Comparison of ENCODE assay signal across 11 cellular contexts in the genomic region with DNA sequence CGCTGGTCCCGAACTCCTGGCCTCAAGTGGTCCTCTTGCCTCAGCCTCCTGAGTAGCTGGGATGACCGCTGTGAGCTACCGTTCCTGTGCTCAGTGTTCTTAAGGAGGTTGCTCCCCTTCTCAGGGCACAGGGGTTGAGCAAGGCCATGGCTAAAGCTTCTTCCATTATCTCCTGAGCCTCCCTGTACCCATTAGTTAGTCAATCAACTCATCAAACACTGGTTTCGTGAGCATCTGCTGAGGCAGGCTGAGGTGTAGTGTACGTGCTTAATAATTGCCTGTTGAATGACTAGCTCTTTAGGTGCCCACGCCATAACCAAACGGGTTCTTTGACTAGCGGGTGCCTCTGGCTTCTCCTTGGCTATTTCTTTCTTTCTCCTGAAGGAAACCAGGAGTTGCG. TPM values are rescaled to one million over a fixed set of nuclear protein-coding genes. Genes with fewer than 3 reads are reported as not detected.
DNase-seq lines count a peak whose midpoint lies in the region; ATAC-seq and TF ChIP-seq lines count a peak whose summit lies in the region.
"Had no signal": no experiment of that assay in that cellular context is flagged by ENCODE, and none has a peak within 500 bp of the region (broad histone marks: within the 10 kb centered on the region; RNA-seq: fewer than 3 reads in every experiment).

No MANE protein-coding gene starts in this region.

- ATAC-seq in gastroesophageal sphincter = no peak
- no peak for ATAC-seq in HG03095 (IDR thresholded peaks at IDR 0.05; ENCODE audit: unreplicated experiment)
- no peak for ATAC-seq in HG03196 (IDR thresholded peaks at IDR 0.05; ENCODE audit: unreplicated experiment)
- no peak for ATAC-seq in HG03175 (IDR thresholded peaks at IDR 0.05; ENCODE audit: unreplicated experiment)

- no peaks in the 10 kb centered on the region for H3K36me3 Mint-ChIP-seq in Caco-2 (ENCODE audit: insufficient read depth, unreplicated experiment)
- H3K36me3 Mint-ChIP-seq: CD8-positive, alpha-beta memory T cell had no signal

- H3K9me3 Mint-ChIP-seq in Caco-2 (ENCODE audit: unreplicated experiment) = no peaks in the 10 kb centered on the region
- H3K9me3 Mint-ChIP-seq: CD8-positive, alpha-beta memory T cell had no signal

- no TSS peak for BruUV-seq in Caco-2 (replicated peaks; lab: Mats Ljungman, UMichigan)

- peaks cover 20% of the 10 kb centered on the region for H3K4me1 Mint-ChIP-seq in Caco-2 (ENCODE audit: low read depth, unreplicated experiment)

- TF ChIP-seq EP300 in gastroesophageal sphincter (IDR thresholded peaks at IDR 0.05) (no peak), sigmoid colon (IDR thresholded peaks at IDR 0.05) (no peak)

- peaks cover 31% of the 10 kb centered on the region for H3K4me1 ChIP-seq in Caco-2
- peaks cover 83% of the 10 kb centered on the region for H3K4me1 ChIP-seq in SJSA1 (replicated peaks)
- H3K4me1 ChIP-seq in gastroesophageal sphincter = peaks cover 0 to 73% (median 38%) of the 10 kb centered on the region in 3 donors
- peaks cover 0 to 67% (median 55%) of the 10 kb centered on the region in 4 donors for H3K4me1 ChIP-seq in sigmoid colon
- peaks cover 9% of the 10 kb centered on the region; the same call in 1 of the 2 replicates for H3K4me1 ChIP-seq in MM.1S (ENCODE audit: low read length)

- 43% methylated on average over 5 of the region's 10 CpGs; no CpG with 5 or more reads in 1 of the 2 donors for WGBS in gastroesophageal sphincter (ENCODE audit: low coverage in 1 of 2), 2 donors
- whole genome bisulfite sequencing in sigmoid colon, 2 donors = 87 to 91% methylated on average over 10 of the region's 10 CpGs

- POLR2A ChIA-PET in Caco-2 (lab: Charles Lee) = no interaction called here

- no peak overlapping the region for H3K4me3 ChIP-seq in Caco-2 (ENCODE audit: low read depth, low read length)
- H3K4me3 ChIP-seq in SJSA1 = no peak overlapping the region
- peak overlapping the region in 1 of 2 donors; percentile 6 for H3K4me3 ChIP-seq in gastroesophageal sphincter
- H3K4me3 ChIP-seq in sigmoid colon = peak overlapping the region in 2 of 4 donors; percentile 4 to 18
- no peak overlapping the region for H3K4me3 ChIP-seq in MM.1S (ENCODE audit: low read length)
- H3K4me3 ChIP-seq: mucosa of descending colon had no signal

- TF ChIP-seq POLR2A in gastroesophageal sphincter (IDR thresholded peaks at IDR 0.05) = no peak
- TF ChIP-seq POLR2A in sigmoid colon (IDR thresholded peaks at IDR 0.05) = no peak

- CTCF ChIA-PET in Caco-2 (lab: Charles Lee) = interaction anchor here (0.8 to 3.8 kb wide), 9 partner anchors 9 to 121 kb away, joined by 3 to 34 read pairs (median 5); partner anchors contain the start of genes COL1A1 and SGCA

- DNase-seq in Caco-2 (no peak), SJSA1 (ENCODE audit: low read depth in 1 of 2, low spot score in 2 of 2) (no peak), sigmoid colon (no peak), MM.1S (no peak)
- DNase-seq: CD8-positive, alpha-beta memory T cell; stimulated activated naive CD4-positive, alpha-beta T cell treated with Interleukin-2 at 50 U/mL for 16 hours had no signal

- peak overlapping the region; percentile 71 for H3K27ac ChIP-seq in SJSA1
- H3K27ac ChIP-seq in gastroesophageal sphincter = peak overlapping the region; percentile 64 to 87 (median 86)
- H3K27ac ChIP-seq in sigmoid colon = peak overlapping the region; percentile 81 to 99 (median 88)
- no peak overlapping the region for H3K27ac ChIP-seq in MM.1S (ENCODE audit: low read length)

- no peak overlapping the region for H3K4me3 Mint-ChIP-seq in Caco-2 (ENCODE audit: unreplicated experiment)

- H2AFZ ChIP-seq in MM.1S (ENCODE audit: low read length) = no peak overlapping the region

- no peak overlapping the region for H3K9ac ChIP-seq in MM.1S (ENCODE audit: low read length)

- H3F3A ChIP-seq in MM.1S (ENCODE audit: insufficient read depth, low read length) = no peaks in the 10 kb centered on the region

- H3K9me2 ChIP-seq in MM.1S (replicated peaks; ENCODE audit: insufficient read depth, low read length) = no peaks in the 10 kb centered on the region

- H3K79me2 ChIP-seq in MM.1S (ENCODE audit: low read length) = no peaks in the 10 kb centered on the region

- intact Hi-C loops in Caco-2 (cut with micrococcal nuclease; ENCODE audit: unreplicated experiment) (no loop called here), sigmoid colon (cut with DNase I) (no loop called here)

- H3K4me2 ChIP-seq in MM.1S (ENCODE audit: low read depth, low read length) = no peak overlapping the region

- H3K36me3 ChIP-seq in Caco-2 (ENCODE audit: control insufficient read depth, insufficient read depth, low read length) = no peaks in the 10 kb centered on the region
- peaks cover 48% of the 10 kb centered on the region for H3K36me3 ChIP-seq in SJSA1
- H3K36me3 ChIP-seq in gastroesophageal sphincter = peaks cover 0 to 4% of the 10 kb centered on the region in 2 donors
- H3K36me3 ChIP-seq in sigmoid colon = no peaks in the 10 kb centered on the region
- no peaks in the 10 kb centered on the region for H3K36me3 ChIP-seq in MM.1S (replicated peaks; ENCODE audit: insufficient read depth, low read length)

- peak overlapping the region; percentile 57 for H3K27ac Mint-ChIP-seq in Caco-2 (ENCODE audit: unreplicated experiment)

- H3K27me3 Mint-ChIP-seq in Caco-2 (ENCODE audit: insufficient read depth, unreplicated experiment) = no peaks in the 10 kb centered on the region
- H3K27me3 Mint-ChIP-seq: CD8-positive, alpha-beta memory T cell had no signal

- no peaks in the 10 kb centered on the region for H3K27me3 ChIP-seq in Caco-2 (replicated peaks; ENCODE audit: control insufficient read depth, insufficient read depth, low read length)
- H3K27me3 ChIP-seq in SJSA1 (replicated peaks) = no peaks in the 10 kb centered on the region
- H3K27me3 ChIP-seq in gastroesophageal sphincter = no peaks in the 10 kb centered on the region
- no peaks in the 10 kb centered on the region for H3K27me3 ChIP-seq in sigmoid colon
- H3K27me3 ChIP-seq in MM.1S (replicated peaks; ENCODE audit: insufficient read depth, low read length) = no peaks in the 10 kb centered on the region

- no peak for TF ChIP-seq CTCF in Caco-2 (IDR thresholded peaks at IDR 0.05; ENCODE audit: insufficient read depth in 1 of 2, low read depth in 1 of 2, low read length in 1 of 2, severe bottlenecking in 1 of 2, unreplicated experiment in 1 of 2)
- TF ChIP-seq CTCF in gastroesophageal sphincter (IDR thresholded peaks at IDR 0.05) = no peak
- TF ChIP-seq CTCF in sigmoid colon (IDR thresholded peaks at IDR 0.05) = no peak
- no peak for TF ChIP-seq CTCF in MM.1S (IDR thresholded peaks at IDR 0.05; ENCODE audit: low read length)

- H4K20me1 ChIP-seq in MM.1S (ENCODE audit: insufficient read depth, low read length) = no peaks in the 10 kb centered on the region

- H3K9me3 ChIP-seq in Caco-2 (no peaks in the 10 kb centered on the region), SJSA1 (replicated peaks) (peaks cover 3% of the 10 kb centered on the region; the same call in 1 of the 2 replicates), gastroesophageal sphincter (no peaks in the 10 kb centered on the region), sigmoid colon (no peaks in the 10 kb centered on the region), MM.1S (replicated peaks; ENCODE audit: insufficient read depth, low read length) (no peaks in the 10 kb centered on the region)
- H3K9me3 ChIP-seq: mucosa of descending colon had no signal

RNA-seq across cellular contexts. Expression of gene SGCA, which starts 11.7 kb away (rescaled TPM):
- total RNA-seq in Caco-2 (2022) (not detected in 2 replicates), gastroesophageal sphincter (100 to 1,000 TPM in 2 of 4 donors, 10 to 100 TPM in 2; 58.1 to 145 (median 93.4) TPM), sigmoid colon (10 to 100 TPM; 27.3 to 80.1 (median 56.1) TPM)
- 2.4 TPM in 1 of 2 replicates, not detected in the other for total RNA-seq in SJSA1 (2014; rRNA removed; shearing (Covaris generic))
- 1 to 10 TPM; 2.5 to 7.2 (median 4.6) TPM for polyA plus RNA-seq in sigmoid colon
- polyA plus RNA-seq: CD8-positive, alpha-beta memory T cell had no signal

RNA-seq across cellular contexts. Expression of gene COL1A1, which starts 24.0 kb away (rescaled TPM):
- 23.4 and 27.3 TPM in 2 replicates for total RNA-seq in Caco-2 (2022)
- 957 and 2,133 TPM in 2 replicates for total RNA-seq in SJSA1 (2014; rRNA removed; shearing (Covaris generic))
- 10 to 100 TPM; 14.6 to 92.9 (median 69.7) TPM for total RNA-seq in gastroesophageal sphincter
- 100 to 1,000 TPM in 1 of 4 donors, 10 to 100 TPM in 3; 43.6 to 459 (median 71.4) TPM for total RNA-seq in sigmoid colon
- polyA plus RNA-seq in sigmoid colon = 10 to 100 TPM in 2 of 3 donors, 1 to 10 TPM in 1; 7.8 to 96.7 (median 10.2) TPM
- polyA plus RNA-seq: CD8-positive, alpha-beta memory T cell had no signal

RNA-seq across cellular contexts. Expression of gene PPP1R9B, which starts 27.0 kb away (rescaled TPM):
- total RNA-seq in Caco-2 (2022) = 74.8 and 76.2 TPM in 2 replicates
- 69.4 and 70.1 TPM in 2 replicates for total RNA-seq in SJSA1 (2014; rRNA removed; shearing (Covaris generic))
- 10 to 100 TPM; 23.3 to 38.1 (median 30.8) TPM for total RNA-seq in gastroesophageal sphincter
- 10 to 100 TPM; 15.3 to 18.8 (median 16.8) TPM for total RNA-seq in sigmoid colon
- 10 to 100 TPM in 2 of 3 donors, 1 to 10 TPM in 1; 9.0 to 38.7 (median 10.9) TPM for polyA plus RNA-seq in sigmoid colon

RNA-seq across cellular contexts. Expression of gene SAMD14, which starts 47.5 kb away (rescaled TPM):
- total RNA-seq in Caco-2 (2022) (2.2 and 3.4 TPM in 2 replicates), gastroesophageal sphincter (1 to 10 TPM; 1.3 to 2.8 (median 2.3) TPM), sigmoid colon (1 to 10 TPM in 1 of 4 donors, under 1 TPM in 3; 0.16 to 2.5 (median 0.63) TPM)
- 0.11 TPM in 1 of 2 replicates, not detected in the other for total RNA-seq in SJSA1 (2014; rRNA removed; shearing (Covaris generic))
- 1 to 10 TPM in 2 of 3 donors, under 1 TPM in 1; 0.92 to 1.3 (median 1.2) TPM for polyA plus RNA-seq in sigmoid colon
- polyA plus RNA-seq: CD8-positive, alpha-beta memory T cell had no signal
